17 cellular contexts compared by ENCODE assay signal in genomic region chr16:88495268-88495772, GRCh38. TPM values are rescaled to one million over a fixed set of nuclear protein-coding genes. Genes with fewer than 3 reads are reported as not detected.
DNase-seq lines count a peak whose midpoint lies in the region; ATAC-seq and TF ChIP-seq lines count a peak whose summit lies in the region.
"Had no signal": no experiment of that assay in that cellular context is flagged by ENCODE, and none has a peak within 500 bp of the region (broad histone marks: within the 10 kb centered on the region; RNA-seq: fewer than 3 reads in every experiment).

No MANE protein-coding gene starts in this region.

- H4K20me1 ChIP-seq in hepatocyte (ENCODE audit: insufficient read depth, poor library complexity, severe bottlenecking), result no peaks in the 10 kb centered on the region

- no peaks in the 10 kb centered on the region for H3K27me3 Mint-ChIP-seq in natural killer cell (ENCODE audit: low read depth in 2 of 2)
- H3K27me3 Mint-ChIP-seq in natural killer cell treated with Interleukin-12 subunit alpha and Interleukin-12 subunit beta and Interleukin-15 and Interleukin-18, amount 100 ng/mL, for 72 hours, result no peaks in the 10 kb centered on the region
- no peaks in the 10 kb centered on the region for H3K27me3 Mint-ChIP-seq in T-helper 17 cell
- H3K27me3 Mint-ChIP-seq: CD8-positive, alpha-beta memory T cell had no signal

- intact Hi-C loops in natural killer cell (cut with micrococcal nuclease), result no loop called here

- no peaks in the 10 kb centered on the region for H3K27me3 ChIP-seq in hepatocyte

- H3K36me3 ChIP-seq in hepatocyte (replicated peaks; ENCODE audit: insufficient read depth, low read depth), result no peaks in the 10 kb centered on the region

- peaks cover 42% of the 10 kb centered on the region for H3K4me1 ChIP-seq in hepatocyte (ENCODE audit: insufficient read depth)

- no peaks in the 10 kb centered on the region for H3K9me2 ChIP-seq in hepatocyte (replicated peaks; ENCODE audit: insufficient read depth)

- H3K9me3 ChIP-seq in T-helper 17 cell (ENCODE audit: control insufficient read depth, low read length, poor library complexity, severe bottlenecking), result no peaks in the 10 kb centered on the region
- H3K9me3 ChIP-seq in hepatocyte (ENCODE audit: low read depth), result no peaks in the 10 kb centered on the region

- no peaks in the 10 kb centered on the region for H3K9me3 Mint-ChIP-seq in natural killer cell
- no peaks in the 10 kb centered on the region for H3K9me3 Mint-ChIP-seq in natural killer cell treated with Interleukin-12 subunit alpha and Interleukin-12 subunit beta and Interleukin-15 and Interleukin-18, amount 100 ng/mL, for 72 hours

- TF ChIP-seq CTCF in natural killer cell (IDR thresholded peaks at IDR 0.05), result no peak
- TF ChIP-seq CTCF in hepatocyte (IDR thresholded peaks at IDR 0.05; ENCODE audit: poor library complexity), result no peak

- DNase-seq in natural killer cell (no peak), T-helper 17 cell (no peak), hepatocyte (ENCODE audit: low spot score) (no peak), HUDEP-2 (lab: John Stamatoyannopoulos, UW; ENCODE audit: unreplicated experiment in 76 of 76) (no peak), HuH-7 (ENCODE audit: low spot score) (no peak)
- DNase-seq in natural killer cell treated with Interleukin-12 subunit alpha and Interleukin-12 subunit beta and Interleukin-15 and Interleukin-18, amount 100 ng/mL, for 72 hours (ENCODE audit: low spot score), result no peak
- DNase-seq: C1 segment of cervical spinal cord; CD8-positive, alpha-beta memory T cell; H7; NCI-H1105 treated with DMSO at 0.1 percent for 48 hours; NCI-H1694 treated with DMSO at 0.1 percent for 48 hours; NCI-H2107; NCI-H510A; NCI-H748 treated with DMSO at 0.1 percent for 48 hours; SIG-M5 had no signal

- ATAC-seq in natural killer cell (no peak), T-helper 17 cell (no peak), HG03139 (IDR thresholded peaks at IDR 0.05; ENCODE audit: unreplicated experiment) (no peak)
- ATAC-seq in natural killer cell treated with Interleukin-12 subunit alpha and Interleukin-12 subunit beta and Interleukin-15 and Interleukin-18, amount 100 ng/mL, for 72 hours, result no peak

- H3K4me3 Mint-ChIP-seq in natural killer cell (no peak overlapping the region), T-helper 17 cell (peak overlapping the region; percentile 9)
- H3K4me3 Mint-ChIP-seq in natural killer cell treated with Interleukin-12 subunit alpha and Interleukin-12 subunit beta and Interleukin-15 and Interleukin-18, amount 100 ng/mL, for 72 hours, result no peak overlapping the region
- H3K4me3 Mint-ChIP-seq: CD8-positive, alpha-beta memory T cell had no signal

- 91% methylated on average over 15 of the region's 15 CpGs for WGBS in hepatocyte (ENCODE audit: low lambda C conversion rate, missing lambda C conversion rate)

- H3K4me2 ChIP-seq in hepatocyte, result no peak overlapping the region

- no peak overlapping the region for H2AFZ ChIP-seq in hepatocyte

- no peaks in the 10 kb centered on the region for H3K36me3 Mint-ChIP-seq in natural killer cell
- H3K36me3 Mint-ChIP-seq in natural killer cell treated with Interleukin-12 subunit alpha and Interleukin-12 subunit beta and Interleukin-15 and Interleukin-18, amount 100 ng/mL, for 72 hours, result no peaks in the 10 kb centered on the region
- no peaks in the 10 kb centered on the region for H3K36me3 Mint-ChIP-seq in T-helper 17 cell (ENCODE audit: low read depth)

- H3K27ac ChIP-seq in hepatocyte, result peak overlapping the region; percentile 63
- H3K27ac ChIP-seq: HL-60 had no signal

- peak overlapping the region; percentile 27 to 48 for H3K27ac Mint-ChIP-seq in natural killer cell
- no peak overlapping the region for H3K27ac Mint-ChIP-seq in natural killer cell treated with Interleukin-12 subunit alpha and Interleukin-12 subunit beta and Interleukin-15 and Interleukin-18, amount 100 ng/mL, for 72 hours
- H3K27ac Mint-ChIP-seq in T-helper 17 cell, result no peak overlapping the region

- peaks cover 2% of the 10 kb centered on the region for H3K79me2 ChIP-seq in hepatocyte

- H3K4me3 ChIP-seq in hepatocyte, result no peak overlapping the region

- H3K4me1 Mint-ChIP-seq in natural killer cell (peaks cover 15 to 53% of the 10 kb centered on the region in 2 donors), T-helper 17 cell (peaks cover 3% of the 10 kb centered on the region)
- H3K4me1 Mint-ChIP-seq in natural killer cell treated with Interleukin-12 subunit alpha and Interleukin-12 subunit beta and Interleukin-15 and Interleukin-18, amount 100 ng/mL, for 72 hours (ENCODE audit: low read depth in 2 of 2), result peaks cover 0 to 16% of the 10 kb centered on the region in 2 donors
- H3K4me1 Mint-ChIP-seq: CD8-positive, alpha-beta memory T cell had no signal

RNA-seq across cellular contexts. Expression of gene ZFPM1, which starts 42.2 kb away (rescaled TPM):
- total RNA-seq in natural killer cell (10 to 100 TPM; 56.3 to 71.0 (median 64.6) TPM), T-helper 17 cell (10 to 100 TPM; 24.6 to 29.4 TPM), hepatocyte (3.1 and 4.1 TPM in 2 replicates)
- 10 to 100 TPM; 23.5 to 24.5 TPM for total RNA-seq in natural killer cell treated with Interleukin-12 subunit alpha and Interleukin-12 subunit beta and Interleukin-15 and Interleukin-18, amount 100 ng/mL, for 72 hours
- polyA plus RNA-seq in hepatocyte, result 8.3 and 11.9 TPM in 2 replicates

Comparison
In these comparisons a context has a peak if more than half of its experiments do, and no peak if none do; other contexts are left out.
1. H3K27ac Mint-ChIP-seq: peak in natural killer cell (2 of 2); none in natural killer cell treated with Interleukin-12 subunit alpha and Interleukin-12 subunit beta and Interleukin-15 and Interleukin-18, amount 100 ng/mL, for 72 hours (0 of 2) and T-helper 17 cell (single experiment).